In genomic region chr4:166290426-166290825, GRCh38 we compare ENCODE assay signal across 24 cellular contexts.
"Had no signal": no experiment of that assay in that cellular context is flagged by ENCODE, and none has a peak within 500 bp of the region (broad histone marks: within the 10 kb centered on the region; RNA-seq: fewer than 3 reads in every experiment).

No MANE protein-coding gene starts in this region.

- H3K4me3 ChIP-seq: coronary artery, esophagus squamous epithelium, lung, mucosa of descending colon, neural progenitor cell, prostate gland, right atrium auricular region, smooth muscle cell, suprapubic skin, transverse colon, vagina had no signal

- H3K27me3 ChIP-seq: esophagus squamous epithelium, neural progenitor cell, right atrium auricular region, suprapubic skin, transverse colon, vagina had no signal

- H3K9me3 ChIP-seq: esophagus squamous epithelium, mucosa of descending colon, prostate gland, right atrium auricular region, suprapubic skin, transverse colon, vagina had no signal

- H3K4me1 ChIP-seq: esophagus squamous epithelium, neural progenitor cell, prostate gland, right atrium auricular region, suprapubic skin, transverse colon, vagina had no signal

- H3K27ac ChIP-seq: coronary artery, esophagus squamous epithelium, neural progenitor cell, prostate gland, right atrium auricular region, suprapubic skin, transverse colon, vagina had no signal

- ATAC-seq: mucosa of descending colon; naive thymus-derived CD4-positive, alpha-beta T cell; sciatic nerve; stimulated activated naive CD8-positive, alpha-beta T cell treated with anti-CD3 and anti-CD28 coated beads, Interleukin-15, amount 100 ng/mL, for 72 hours had no signal

- DNase-seq: dermis blood vessel endothelial cell; effector memory CD4-positive, alpha-beta T cell; erythroblast; esophagus squamous epithelium; head of caudate nucleus; mesenchymal stem cell; mucosa of descending colon; naive thymus-derived CD4-positive, alpha-beta T cell; stimulated activated CD4-positive, alpha-beta T cell treated with anti-CD3 and anti-CD28 coated beads, Interleukin-12 subunit alpha, Interleukin-12 subunit beta, amount 100 ng/mL, for 4 hours; stimulated activated CD4-positive, alpha-beta T cell treated with anti-CD3 and anti-CD28 coated beads, Interleukin-1b, Interleukin-23, amount 100 ng/mL, for 48 hours; stimulated activated CD4-positive, alpha-beta T cell treated with anti-CD3 and anti-CD28 coated beads, Interleukin-4, amount 100 ng/mL, for 1 hour; stimulated activated CD8-positive, alpha-beta memory T cell treated with anti-CD3 and anti-CD28 coated beads, Interleukin-4, amount 100 ng/mL, for 48 hours; stimulated activated naive CD4-positive, alpha-beta T cell; stimulated activated naive CD8-positive, alpha-beta T cell treated with anti-CD3 and anti-CD28 coated beads, Interleukin-15, amount 100 ng/mL, for 72 hours; transverse colon had no signal

- H3K36me3 ChIP-seq: esophagus squamous epithelium, neural progenitor cell, prostate gland, right atrium auricular region, suprapubic skin, transverse colon, vagina had no signal
